13 cellular contexts compared by ENCODE assay signal in genomic region chr14:45610303-45610702, GRCh38.
A peak's percentile ranks its signal among the peaks of the same experiment; 100 is the strongest.
DNase-seq lines count a peak whose midpoint lies in the region; ATAC-seq and TF ChIP-seq lines count a peak whose summit lies in the region.
"Had no signal": no experiment of that assay in that cellular context is flagged by ENCODE, and none has a peak within 500 bp of the region (broad histone marks: within the 10 kb centered on the region; RNA-seq: fewer than 3 reads in every experiment).

No MANE protein-coding gene starts in this region.

- no peaks in the 10 kb centered on the region for H4K20me1 ChIP-seq in SK-N-SH (ENCODE audit: insufficient read depth)
- no peaks in the 10 kb centered on the region for H4K20me1 ChIP-seq in hepatocyte (ENCODE audit: insufficient read depth, poor library complexity, severe bottlenecking)

- no peaks in the 10 kb centered on the region for H3F3A ChIP-seq in SK-N-SH (replicated peaks; ENCODE audit: insufficient read depth)

- H3K9ac ChIP-seq in SK-N-SH (no peak overlapping the region), SK-N-MC (ENCODE audit: insufficient read length) (no peak overlapping the region)

- H3K9me2 ChIP-seq in SK-N-SH (no peaks in the 10 kb centered on the region), hepatocyte (replicated peaks; ENCODE audit: insufficient read depth) (no peaks in the 10 kb centered on the region)

- no peaks in the 10 kb centered on the region for H3K36me3 Mint-ChIP-seq in CD8-positive, alpha-beta memory T cell

- H3K4me3 ChIP-seq in SK-N-SH (ENCODE audit: low read depth in 2 of 2, low read length in 1 of 2): no peak overlapping the region
- H3K4me3 ChIP-seq in SK-N-MC: no peak overlapping the region
- no peak overlapping the region for H3K4me3 ChIP-seq in hepatocyte
- no peak overlapping the region for H3K4me3 ChIP-seq in CD8-positive, alpha-beta memory T cell (ENCODE audit: low read length)

- H3K9me3 ChIP-seq in SK-N-SH: no peaks in the 10 kb centered on the region
- H3K9me3 ChIP-seq in SK-N-MC (ENCODE audit: low read depth, low read length): no peaks in the 10 kb centered on the region
- H3K9me3 ChIP-seq in hepatocyte (ENCODE audit: low read depth): no peaks in the 10 kb centered on the region
- H3K9me3 ChIP-seq in CD8-positive, alpha-beta memory T cell (ENCODE audit: low read length): no peaks in the 10 kb centered on the region

- H3K27ac ChIP-seq in SK-N-SH (ENCODE audit: low read depth in 2 of 2, low read length in 1 of 2): no peak overlapping the region
- H3K27ac ChIP-seq in SK-N-MC: no peak overlapping the region
- H3K27ac ChIP-seq in hepatocyte: no peak overlapping the region
- no peak overlapping the region for H3K27ac ChIP-seq in CD8-positive, alpha-beta memory T cell (ENCODE audit: low read depth, low read length)

- H3K4me3 Mint-ChIP-seq in CD8-positive, alpha-beta memory T cell: no peak overlapping the region
- H3K4me3 Mint-ChIP-seq: stimulated activated naive CD8-positive, alpha-beta T cell treated with anti-CD3 and anti-CD28 coated beads, Interleukin-15, Interleukin-2, amounts not matched to agents 100 ng/mL and 50 ng/mL, for 24 hours had no signal

- no peaks in the 10 kb centered on the region for H3K79me2 ChIP-seq in SK-N-SH (ENCODE audit: insufficient read depth)
- H3K79me2 ChIP-seq in hepatocyte: no peaks in the 10 kb centered on the region

- TF ChIP-seq EP300 in SK-N-SH (IDR thresholded peaks at IDR 0.05; ENCODE audit: borderline replicate concordance in 1 of 2, low read depth in 1 of 2, low read length in 1 of 2): no peak

- ATAC-seq in SK-N-SH treated with all-trans-retinoic acid at 6 μM for 48 hours (no peak), HG03039 (IDR thresholded peaks at IDR 0.05; ENCODE audit: unreplicated experiment) (no peak), HG02938 (IDR thresholded peaks at IDR 0.05; ENCODE audit: unreplicated experiment) (no peak)
- ATAC-seq: right cardiac atrium had no signal

- peaks cover 0 to 14% (median 4%) of the 10 kb centered on the region in 5 donors for H3K9me3 Mint-ChIP-seq in CD8-positive, alpha-beta memory T cell

- no peak overlapping the region for H3K4me2 ChIP-seq in SK-N-SH
- no peak overlapping the region for H3K4me2 ChIP-seq in hepatocyte

- H3K36me3 ChIP-seq in SK-N-SH (replicated peaks in 1 of 2; ENCODE audit: control insufficient read depth in 1 of 2, insufficient read depth in 2 of 2, low read length in 1 of 2) (no peaks in the 10 kb centered on the region), SK-N-MC (ENCODE audit: insufficient read depth, low read length) (no peaks in the 10 kb centered on the region), hepatocyte (replicated peaks; ENCODE audit: insufficient read depth, low read depth) (no peaks in the 10 kb centered on the region)
- no peaks in the 10 kb centered on the region for H3K36me3 ChIP-seq in CD8-positive, alpha-beta memory T cell (ENCODE audit: insufficient read depth, low read length)

- CTCF ChIA-PET in SK-N-SH (lab: Yijun Ruan, JAX): no interaction called here
- CTCF ChIA-PET in CD8-positive, alpha-beta memory T cell (lab: Charles Lee): no interaction called here

- POLR2A ChIA-PET in SK-N-SH (lab: Yijun Ruan, JAX): no interaction called here
- POLR2A ChIA-PET in CD8-positive, alpha-beta memory T cell (lab: Charles Lee): no interaction called here

- H3K27ac Mint-ChIP-seq in CD8-positive, alpha-beta memory T cell: no peak overlapping the region
- H3K27ac Mint-ChIP-seq: stimulated activated naive CD8-positive, alpha-beta T cell treated with anti-CD3 and anti-CD28 coated beads, Interleukin-15, Interleukin-2, amounts not matched to agents 100 ng/mL and 50 ng/mL, for 24 hours had no signal

- peak; percentile 46 for TF ChIP-seq CTCF in SK-N-SH (IDR thresholded peaks at IDR 0.05)
- TF ChIP-seq CTCF in hepatocyte (IDR thresholded peaks at IDR 0.05; ENCODE audit: poor library complexity): peak; percentile 67

- TF ChIP-seq RAD21 in SK-N-SH (IDR thresholded peaks at IDR 0.05; ENCODE audit: low read length): no peak

- no peaks in the 10 kb centered on the region for H3K27me3 Mint-ChIP-seq in CD8-positive, alpha-beta memory T cell
- H3K27me3 Mint-ChIP-seq: stimulated activated naive CD8-positive, alpha-beta T cell treated with anti-CD3 and anti-CD28 coated beads, Interleukin-15, Interleukin-2, amounts not matched to agents 100 ng/mL and 50 ng/mL, for 24 hours had no signal

- DNase-seq in SK-N-SH (no peak), SK-N-MC (ENCODE audit: low read depth, low spot score) (peak; percentile 3), hepatocyte (ENCODE audit: low spot score) (peak; percentile 47)
- no peak for DNase-seq in central memory CD4-positive, alpha-beta T cell
- no peak for DNase-seq in CD8-positive, alpha-beta memory T cell
- DNase-seq: activated CD4-positive, CD25-positive, alpha-beta regulatory T cell treated with anti-CD3 and anti-CD28 coated beads, Interleukin-2, amount 50 U/mL, for 72 hours; amniotic stem cell; NCI-H1417 treated with DMSO at 0.1 percent for 48 hours; right cardiac atrium had no signal

- no peaks in the 10 kb centered on the region for H3K4me1 Mint-ChIP-seq in CD8-positive, alpha-beta memory T cell

- H3K4me1 ChIP-seq in SK-N-SH (ENCODE audit: control insufficient read depth in 1 of 2, insufficient read depth in 2 of 2, low read depth in 1 of 2, low read length in 1 of 2) (no peaks in the 10 kb centered on the region), hepatocyte (ENCODE audit: insufficient read depth) (no peaks in the 10 kb centered on the region)
- H3K4me1 ChIP-seq in CD8-positive, alpha-beta memory T cell (ENCODE audit: insufficient read depth, low read length): no peaks in the 10 kb centered on the region

- 0% methylated on average over 1 of the region's 1 CpG for WGBS in SK-N-SH (ENCODE audit: low lambda C conversion rate)
- WGBS in hepatocyte (ENCODE audit: low lambda C conversion rate, missing lambda C conversion rate): 20% methylated on average over 1 of the region's 1 CpG

- H3K27me3 ChIP-seq in SK-N-SH (ENCODE audit: insufficient read depth): no peaks in the 10 kb centered on the region
- no peaks in the 10 kb centered on the region for H3K27me3 ChIP-seq in hepatocyte
- no peaks in the 10 kb centered on the region for H3K27me3 ChIP-seq in CD8-positive, alpha-beta memory T cell (ENCODE audit: insufficient read depth, low read length, poor library complexity, severe bottlenecking)

- H2AFZ ChIP-seq in SK-N-SH (ENCODE audit: low read depth) (no peak overlapping the region), hepatocyte (no peak overlapping the region)

TF ChIP-seq in SK-N-SH, 30 proteins besides CTCF, POLR2A, EP300 and RAD21:
- no peak for TF ChIP-seq CHD2 (IDR thresholded peaks at IDR 0.05; ENCODE audit: low read length, partially characterized antibody)
- TF ChIP-seq, protein P1, sequence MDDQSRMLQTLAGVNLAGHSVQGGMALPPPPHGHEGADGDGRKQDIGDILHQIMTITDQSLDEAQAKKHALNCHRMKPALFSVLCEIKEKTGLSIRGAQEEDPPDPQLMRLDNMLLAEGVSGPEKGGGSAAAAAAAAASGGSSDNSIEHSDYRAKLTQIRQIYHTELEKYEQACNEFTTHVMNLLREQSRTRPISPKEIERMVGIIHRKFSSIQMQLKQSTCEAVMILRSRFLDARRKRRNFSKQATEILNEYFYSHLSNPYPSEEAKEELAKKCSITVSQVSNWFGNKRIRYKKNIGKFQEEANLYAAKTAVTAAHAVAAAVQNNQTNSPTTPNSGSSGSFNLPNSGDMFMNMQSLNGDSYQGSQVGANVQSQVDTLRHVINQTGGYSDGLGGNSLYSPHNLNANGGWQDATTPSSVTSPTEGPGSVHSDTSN (IDR thresholded peaks at IDR 0.05): no peak
TF ChIP-seq in SK-N-SH: peak in this region for 0.

TF ChIP-seq in SK-N-SH treated with all-trans-retinoic acid at 6 μM for 48 hours, 23 proteins besides CTCF, POLR2A, EP300 and RAD21:
- TF ChIP-seq CSDC2 (CRISPR knock-in tag; IDR thresholded peaks at IDR 0.05) (no peak), ZFP3 (CRISPR knock-in tag; IDR thresholded peaks at IDR 0.05) (no peak), ZC3H10 (CRISPR knock-in tag; IDR thresholded peaks at IDR 0.05) (no peak), ZNF70 (CRISPR knock-in tag; IDR thresholded peaks at IDR 0.05) (no peak), ZNF8 (CRISPR knock-in tag; IDR thresholded peaks at IDR 0.05) (no peak), OSR1 (CRISPR knock-in tag; IDR thresholded peaks at IDR 0.05) (no peak), ZNF565 (CRISPR knock-in tag; conservative IDR thresholded peaks at IDR 0.05; ENCODE audit: low read depth) (no peak)
- TF ChIP-seq, protein P2, sequence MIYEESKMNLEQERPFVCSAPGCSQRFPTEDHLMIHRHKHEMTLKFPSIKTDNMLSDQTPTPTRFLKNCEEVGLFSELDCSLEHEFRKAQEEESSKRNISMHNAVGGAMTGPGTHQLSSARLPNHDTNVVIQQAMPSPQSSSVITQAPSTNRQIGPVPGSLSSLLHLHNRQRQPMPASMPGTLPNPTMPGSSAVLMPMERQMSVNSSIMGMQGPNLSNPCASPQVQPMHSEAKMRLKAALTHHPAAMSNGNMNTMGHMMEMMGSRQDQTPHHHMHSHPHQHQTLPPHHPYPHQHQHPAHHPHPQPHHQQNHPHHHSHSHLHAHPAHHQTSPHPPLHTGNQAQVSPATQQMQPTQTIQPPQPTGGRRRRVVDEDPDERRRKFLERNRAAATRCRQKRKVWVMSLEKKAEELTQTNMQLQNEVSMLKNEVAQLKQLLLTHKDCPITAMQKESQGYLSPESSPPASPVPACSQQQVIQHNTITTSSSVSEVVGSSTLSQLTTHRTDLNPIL (CRISPR knock-in tag; IDR thresholded peaks at IDR 0.05; ENCODE audit: low read depth): no peak

Comparison
In these comparisons a context has a peak if more than half of its experiments do, and no peak if none do; other contexts are left out.
1. DNase-seq: peak in SK-N-MC (single experiment) and hepatocyte (single experiment); none in SK-N-SH (single experiment), central memory CD4-positive, alpha-beta T cell (single experiment) and CD8-positive, alpha-beta memory T cell (0 of 5).